In the genomic region with DNA sequence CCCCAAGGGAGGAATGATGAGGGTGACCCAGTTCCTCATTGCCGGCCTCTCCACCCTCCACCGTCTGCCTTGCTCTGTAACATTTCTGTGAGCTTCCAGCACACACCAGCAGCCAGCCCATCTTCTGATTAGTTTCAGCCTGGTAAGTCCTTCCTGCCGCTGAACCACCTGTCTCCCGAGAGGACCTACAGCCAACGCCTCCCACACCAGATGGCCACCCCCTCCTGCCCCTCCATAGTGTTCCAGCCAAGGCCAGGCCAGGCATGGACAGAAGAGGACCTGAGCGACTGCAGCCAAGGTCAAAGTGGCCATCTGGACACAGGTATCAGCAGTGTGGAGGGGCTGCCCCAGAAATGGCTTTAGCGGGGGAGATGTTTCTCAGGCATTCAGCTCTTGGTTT, we compare ENCODE assay signal across 20 cellular contexts.
DNase-seq lines count a peak whose midpoint lies in the region; ATAC-seq and TF ChIP-seq lines count a peak whose summit lies in the region.
"Had no signal": no experiment of that assay in that cellular context is flagged by ENCODE, and none has a peak within 500 bp of the region (broad histone marks: within the 10 kb centered on the region; RNA-seq: fewer than 3 reads in every experiment).

No MANE protein-coding gene starts in this region.

- DNase-seq in G401 (ENCODE audit: low spot score): peak; percentile 99
- peak; percentile 72 for DNase-seq in WERI-Rb-1
- DNase-seq in cerebellar nuclear complex (lab: John Stamatoyannopoulos, UW): peak; percentile 89 to 94
- no peak for DNase-seq in T1000 (lab: John Stamatoyannopoulos, UW)
- no peak for DNase-seq in OCI-M2 (lab: John Stamatoyannopoulos, UW; ENCODE audit: unreplicated experiment)
- DNase-seq: 8988T; ACHN; BE2C; CD4-positive, alpha-beta memory T cell; CD4-positive, CD25-positive, alpha-beta regulatory T cell; CD8-positive, alpha-beta memory T cell; COR-L47; DMS 273 treated with DMSO at 0.1 percent for 48 hours; DMS153; DMS53; DMS79; DND-41; GF-D8 had no signal

- ATAC-seq in HG02759 (IDR thresholded peaks at IDR 0.05; ENCODE audit: unreplicated experiment): no peak

- in situ Hi-C loops in G401 (cut with HindIII; ENCODE audit: low sequenced_read_pairs): no loop called here

- H3K9me3 ChIP-seq in WERI-Rb-1 (ENCODE audit: severe bottlenecking): no peaks in the 10 kb centered on the region
- H3K9me3 ChIP-seq: BE2C had no signal

- H3K27ac ChIP-seq in WERI-Rb-1: no peak overlapping the region
- H3K27ac ChIP-seq: BLaER1 had no signal

- no peak overlapping the region for H3K4me3 ChIP-seq in WERI-Rb-1 (ENCODE audit: low read depth, low read length)
- H3K4me3 ChIP-seq: BLaER1 had no signal

- no peaks in the 10 kb centered on the region for H3K36me3 ChIP-seq in WERI-Rb-1
- H3K36me3 ChIP-seq: BE2C, BLaER1 had no signal

- peaks cover 17% of the 10 kb centered on the region for H3K27me3 ChIP-seq in WERI-Rb-1 (ENCODE audit: insufficient read depth, low read depth, severe bottlenecking)
- H3K27me3 ChIP-seq: BE2C, BLaER1 had no signal

- no peak for TF ChIP-seq CTCF in WERI-Rb-1 (IDR thresholded peaks at IDR 0.05; ENCODE audit: low read depth, low read length)

Comparison
In these comparisons a context has a peak if more than half of its experiments do, and no peak if none do; other contexts are left out.
1. DNase-seq: peak in G401 (single experiment), WERI-Rb-1 (single experiment) and cerebellar nuclear complex (2 of 2); none in T1000 (single experiment) and OCI-M2 (single experiment).